In genomic region chr1:170531758-170532657, GRCh38 we compare ENCODE assay signal across 1 cellular context.
TF ChIP-seq lines count a peak whose summit lies in the region.

TSS of gene GORAB (plus strand) at chr1:170532166. CDS start at chr1:170532224, 58 bp downstream.

TF ChIP-seq in K562, 482 proteins besides CTCF, POLR2A, EP300 and RAD21 (continued from another document and continues in another):
- TF ChIP-seq FOXO4 (CRISPR knock-in tag; IDR thresholded peaks at IDR 0.05) = no peak
- TF ChIP-seq ZNF518B (CRISPR knock-in tag; IDR thresholded peaks at IDR 0.05) = no peak
- no peak for TF ChIP-seq NCOA4 (IDR thresholded peaks at IDR 0.05; ENCODE audit: partially characterized antibody)
- peak; percentile 81 for TF ChIP-seq L3MBTL2 (IDR thresholded peaks at IDR 0.05)
- TF ChIP-seq RREB1 (CRISPR knock-in tag; IDR thresholded peaks at IDR 0.05) = 0 out of 2 replicates have a peak, but pooled peaks have one; percentile 50
- TF ChIP-seq CHCHD3 (CRISPR knock-in tag; IDR thresholded peaks at IDR 0.05) = no peak
- TF ChIP-seq NFATC3 (IDR thresholded peaks at IDR 0.05) = no peak
- no peak for TF ChIP-seq RERE (CRISPR knock-in tag; IDR thresholded peaks at IDR 0.05; ENCODE audit: borderline replicate concordance)
- no peak for TF ChIP-seq FOXJ3 (CRISPR knock-in tag; IDR thresholded peaks at IDR 0.05)
- peak in 1 of 3 experiments; percentile 66 for TF ChIP-seq YY1 (IDR thresholded peaks at IDR 0.05; ENCODE audit: borderline replicate concordance in 1 of 3, control insufficient read depth in 1 of 3, extremely low read depth in 1 of 3, insufficient read depth in 3 of 3, insufficient read length in 1 of 3, insufficient replicate concordance in 2 of 3, low read depth in 1 of 3, low read length in 2 of 3)
- no peak for TF ChIP-seq FOXA1 (IDR thresholded peaks at IDR 0.05; ENCODE audit: borderline replicate concordance)
- TF ChIP-seq ZNF507 (tag; conservative IDR thresholded peaks at IDR 0.05) = no peak
- peak; percentile 74 for TF ChIP-seq ELF1 (tag; IDR thresholded peaks at IDR 0.05)
- TF ChIP-seq STAG1 (CRISPR knock-in tag; IDR thresholded peaks at IDR 0.05; ENCODE audit: borderline replicate concordance) = no peak
- peak; percentile 36 to 72; a peak in 3 of 4 replicates for TF ChIP-seq MAZ (CRISPR knock-in tag; conservative IDR thresholded peaks at IDR 0.05 in 1 of 2, IDR thresholded peaks at IDR 0.05 in 1 of 2)
- no peak for TF ChIP-seq ZNF324 (CRISPR knock-in tag; IDR thresholded peaks at IDR 0.05)
- TF ChIP-seq SNIP1 (IDR thresholded peaks at IDR 0.05; ENCODE audit: low read depth) = no peak
- peak; percentile 12; the same call in 1 of the 2 replicates for TF ChIP-seq ZNF239 (CRISPR knock-in tag; IDR thresholded peaks at IDR 0.05)
- no peak for TF ChIP-seq MEIS2 (IDR thresholded peaks at IDR 0.05; ENCODE audit: partially characterized antibody)
- TF ChIP-seq LCOR (CRISPR knock-in tag; IDR thresholded peaks at IDR 0.05) = peak; percentile 76
- peak; percentile 76 for TF ChIP-seq ZBTB17 (CRISPR knock-in tag; IDR thresholded peaks at IDR 0.05)
- TF ChIP-seq AFF1 (IDR thresholded peaks at IDR 0.05; ENCODE audit: low read depth in 1 of 2, partially characterized antibody in 2 of 2) = peak in 1 of 2 experiments; percentile 33
- no peak for TF ChIP-seq ZSCAN32 (CRISPR knock-in tag; IDR thresholded peaks at IDR 0.05)
- TF ChIP-seq CCAR2 (IDR thresholded peaks at IDR 0.05; ENCODE audit: low read depth, low read length) = no peak
- TF ChIP-seq HINFP (tag; conservative IDR thresholded peaks at IDR 0.05; ENCODE audit: low read depth) = no peak
- TF ChIP-seq PCBP1 (IDR thresholded peaks at IDR 0.05; ENCODE audit: low read depth, low read length, poor library complexity, severe bottlenecking) = no peak
- no peak for TF ChIP-seq KAT2B (IDR thresholded peaks at IDR 0.05; ENCODE audit: low read depth, low read length)
- 0 out of 2 replicates have a peak, but pooled peaks have one; percentile 14 for TF ChIP-seq ERF (CRISPR knock-in tag; IDR thresholded peaks at IDR 0.05)
- peak; percentile 37; the same call in 1 of the 2 replicates for TF ChIP-seq PTTG1 (tag; IDR thresholded peaks at IDR 0.05; ENCODE audit: low read depth)
- TF ChIP-seq ZNF408 (CRISPR knock-in tag; IDR thresholded peaks at IDR 0.05; ENCODE audit: low read depth) = no peak
- no peak for TF ChIP-seq BRF1 (IDR thresholded peaks at IDR 0.05; ENCODE audit: borderline replicate concordance, extremely low read depth, insufficient read length)
- no peak for TF ChIP-seq CHD2 (IDR thresholded peaks at IDR 0.05; ENCODE audit: low read depth, low read length)
- no peak for TF ChIP-seq TSC22D4 (tag; IDR thresholded peaks at IDR 0.05)
- peak; percentile 36 for TF ChIP-seq HMGN3 (IDR thresholded peaks at IDR 0.05; ENCODE audit: borderline replicate concordance, extremely low read depth, insufficient read length, low read depth, low read length)
- TF ChIP-seq ZNF140 (CRISPR knock-in tag; IDR thresholded peaks at IDR 0.05) = no peak
- 0 out of 2 replicates have a peak, but pooled peaks have one; percentile 33 for TF ChIP-seq ZNF707 (CRISPR knock-in tag; conservative IDR thresholded peaks at IDR 0.05)
- TF ChIP-seq HES1 (IDR thresholded peaks at IDR 0.05; ENCODE audit: low read depth) = no peak
- no peak for TF ChIP-seq MTF1 (CRISPR knock-in tag; IDR thresholded peaks at IDR 0.05; ENCODE audit: borderline replicate concordance)
